ENCODE assay signal across 9 cellular contexts in genomic region chr15:62940359-62940754, GRCh38.
DNase-seq lines count a peak whose midpoint lies in the region; ATAC-seq and TF ChIP-seq lines count a peak whose summit lies in the region.
"Had no signal": no experiment of that assay in that cellular context is flagged by ENCODE, and none has a peak within 500 bp of the region (broad histone marks: within the 10 kb centered on the region; RNA-seq: fewer than 3 reads in every experiment).

No MANE protein-coding gene starts in this region.

- H3K4me2 ChIP-seq in skeletal muscle satellite cell (ENCODE audit: low read length): peak overlapping the region; percentile 66

- BruUV-seq in Calu3 (replicated peaks; lab: Mats Ljungman, UMichigan): no TSS peak

- DNase-seq in Calu3 (no peak), T-cell (no peak), AML-193 (lab: John Stamatoyannopoulos, UW) (no peak)
- DNase-seq in activated CD4-positive, alpha-beta T cell treated with anti-CD3 and anti-CD28 coated beads, Interleukin-2, amount 50 U/mL, for 1 hour: no peak
- DNase-seq: NCI-H1694 had no signal

- H3K4me3 Mint-ChIP-seq in Calu3 (ENCODE audit: low read depth, unreplicated experiment) (no peak overlapping the region), T-cell (no peak overlapping the region)

- H3K4me1 ChIP-seq in skeletal muscle satellite cell (ENCODE audit: control insufficient read depth, insufficient read depth, low read length): peaks cover 34% of the 10 kb centered on the region

- H3K4me1 Mint-ChIP-seq in Calu3 (ENCODE audit: low read depth, unreplicated experiment) (peaks cover 53% of the 10 kb centered on the region), T-cell (no peaks in the 10 kb centered on the region)

- H3K9ac ChIP-seq in skeletal muscle satellite cell (ENCODE audit: low read depth, low read length): peak overlapping the region; percentile 50

- POLR2A ChIA-PET in T-cell (lab: Charles Lee): no interaction called here

- H3K27me3 ChIP-seq in layer of hippocampus (ENCODE audit: control insufficient read depth, insufficient read depth, low read length): no peaks in the 10 kb centered on the region
- H3K27me3 ChIP-seq in skeletal muscle satellite cell (ENCODE audit: control insufficient read depth, insufficient read depth, low read length): no peaks in the 10 kb centered on the region

- CTCF ChIA-PET in Calu3 (lab: Charles Lee) (interaction anchor here (0.8 kb wide), 1 partner anchor 88 kb away, joined by 7 read pairs; no protein-coding TSS in a partner anchor), T-cell (lab: Charles Lee) (no interaction called here)

- ATAC-seq in T-cell (replicated peaks in 1 of 4): no peak
- no peak for ATAC-seq in GM21526 (IDR thresholded peaks at IDR 0.05; ENCODE audit: low FRiP score, unreplicated experiment)

- H3K27me3 Mint-ChIP-seq in Calu3 (ENCODE audit: unreplicated experiment) (no peaks in the 10 kb centered on the region), T-cell (peaks cover 37 to 44% of the 10 kb centered on the region in 2 donors)

- H3K36me3 Mint-ChIP-seq in Calu3 (ENCODE audit: insufficient read depth, unreplicated experiment) (no peaks in the 10 kb centered on the region), T-cell (no peaks in the 10 kb centered on the region)

- H3K27ac Mint-ChIP-seq in Calu3 (ENCODE audit: unreplicated experiment) (peak overlapping the region; percentile 2), T-cell (no peak overlapping the region)

- H3K36me3 ChIP-seq in skeletal muscle satellite cell (ENCODE audit: insufficient read depth, low read length): no peaks in the 10 kb centered on the region

- peak overlapping the region; percentile 27 for H3K4me3 ChIP-seq in skeletal muscle satellite cell (ENCODE audit: low read length)

- H3K9me3 Mint-ChIP-seq in Calu3 (ENCODE audit: low read depth, unreplicated experiment) (no peaks in the 10 kb centered on the region), T-cell (no peaks in the 10 kb centered on the region)

- TF ChIP-seq CTCF in Calu3 (IDR thresholded peaks at IDR 0.05; ENCODE audit: unreplicated experiment): no peak

- intact Hi-C loops in Calu3 (cut with micrococcal nuclease; ENCODE audit: unreplicated experiment): no loop called here

- H3K27ac ChIP-seq in angular gyrus (ENCODE audit: low read depth, low read length) (peak overlapping the region; percentile 80), layer of hippocampus (ENCODE audit: low read depth, low read length) (peak overlapping the region; percentile 39)

- no peaks in the 10 kb centered on the region for H3K9me3 ChIP-seq in skeletal muscle satellite cell (replicated peaks; ENCODE audit: low read length)
